ENCODE assay signal across 1 cellular context in the genomic region with DNA sequence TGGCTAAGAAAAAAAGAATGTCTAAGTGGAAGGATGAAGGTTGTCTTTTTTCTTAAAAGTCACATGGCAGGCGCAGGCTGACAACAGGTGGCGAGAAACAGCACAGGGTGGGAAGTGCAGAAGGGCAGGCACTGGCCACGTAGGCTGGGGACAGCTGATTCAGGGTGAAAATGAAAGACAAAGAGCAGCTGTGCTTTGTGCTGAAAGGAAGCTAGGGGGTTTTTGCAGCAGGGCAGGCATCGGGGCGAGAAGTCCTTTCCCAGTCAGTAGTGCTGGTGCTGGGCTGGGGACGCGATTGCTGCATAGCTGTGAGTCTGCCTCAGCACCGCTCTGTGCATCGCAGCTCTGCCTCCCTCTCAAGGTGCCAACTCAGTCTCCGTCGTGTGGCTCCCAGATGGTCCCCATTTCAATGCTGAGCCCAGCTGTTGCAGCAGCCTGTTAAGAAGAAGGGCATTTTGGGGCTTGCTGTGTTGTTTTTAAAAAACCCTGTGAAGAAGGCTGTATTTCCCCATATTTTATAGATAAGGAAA.
TF ChIP-seq lines count a peak whose summit lies in the region.

No MANE protein-coding gene starts in this region.

TF ChIP-seq in H1, 55 proteins besides CTCF, POLR2A, EP300 and RAD21 (continued from another document):
- TF ChIP-seq, protein P1, sequence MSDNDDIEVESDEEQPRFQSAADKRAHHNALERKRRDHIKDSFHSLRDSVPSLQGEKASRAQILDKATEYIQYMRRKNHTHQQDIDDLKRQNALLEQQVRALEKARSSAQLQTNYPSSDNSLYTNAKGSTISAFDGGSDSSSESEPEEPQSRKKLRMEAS (IDR thresholded peaks at IDR 0.05) = no peak
- TF ChIP-seq SP1 (IDR thresholded peaks at IDR 0.05; ENCODE audit: low read depth, low read length) (no peak), KDM1A (IDR thresholded peaks at IDR 0.05; ENCODE audit: borderline replicate concordance, low read length) (no peak), RXRA (IDR thresholded peaks at IDR 0.05; ENCODE audit: insufficient read depth, low read depth, low read length) (no peak), SIN3A (conservative IDR thresholded peaks at IDR 0.05 in 1 of 2, IDR thresholded peaks at IDR 0.05 in 1 of 2; ENCODE audit: low read depth in 1 of 2, low read length in 2 of 2) (no peak), GTF2F1 (IDR thresholded peaks at IDR 0.05; ENCODE audit: borderline replicate concordance, low read depth, low read length) (no peak), KDM4A (IDR thresholded peaks at IDR 0.05; ENCODE audit: low read depth, low read length, severe bottlenecking) (no peak), JUND (IDR thresholded peaks at IDR 0.05; ENCODE audit: low read length) (no peak), TEAD4 (IDR thresholded peaks at IDR 0.05; ENCODE audit: low read depth, low read length) (no peak), BRCA1 (IDR thresholded peaks at IDR 0.05; ENCODE audit: low read depth, low read length) (no peak), POU5F1 (IDR thresholded peaks at IDR 0.05; ENCODE audit: low read depth, low read length) (no peak)
- TF ChIP-seq, protein P2, sequence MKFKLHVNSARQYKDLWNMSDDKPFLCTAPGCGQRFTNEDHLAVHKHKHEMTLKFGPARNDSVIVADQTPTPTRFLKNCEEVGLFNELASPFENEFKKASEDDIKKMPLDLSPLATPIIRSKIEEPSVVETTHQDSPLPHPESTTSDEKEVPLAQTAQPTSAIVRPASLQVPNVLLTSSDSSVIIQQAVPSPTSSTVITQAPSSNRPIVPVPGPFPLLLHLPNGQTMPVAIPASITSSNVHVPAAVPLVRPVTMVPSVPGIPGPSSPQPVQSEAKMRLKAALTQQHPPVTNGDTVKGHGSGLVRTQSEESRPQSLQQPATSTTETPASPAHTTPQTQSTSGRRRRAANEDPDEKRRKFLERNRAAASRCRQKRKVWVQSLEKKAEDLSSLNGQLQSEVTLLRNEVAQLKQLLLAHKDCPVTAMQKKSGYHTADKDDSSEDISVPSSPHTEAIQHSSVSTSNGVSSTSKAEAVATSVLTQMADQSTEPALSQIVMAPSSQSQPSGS (IDR thresholded peaks at IDR 0.05; ENCODE audit: low read length) = no peak
- TF ChIP-seq, protein P3, sequence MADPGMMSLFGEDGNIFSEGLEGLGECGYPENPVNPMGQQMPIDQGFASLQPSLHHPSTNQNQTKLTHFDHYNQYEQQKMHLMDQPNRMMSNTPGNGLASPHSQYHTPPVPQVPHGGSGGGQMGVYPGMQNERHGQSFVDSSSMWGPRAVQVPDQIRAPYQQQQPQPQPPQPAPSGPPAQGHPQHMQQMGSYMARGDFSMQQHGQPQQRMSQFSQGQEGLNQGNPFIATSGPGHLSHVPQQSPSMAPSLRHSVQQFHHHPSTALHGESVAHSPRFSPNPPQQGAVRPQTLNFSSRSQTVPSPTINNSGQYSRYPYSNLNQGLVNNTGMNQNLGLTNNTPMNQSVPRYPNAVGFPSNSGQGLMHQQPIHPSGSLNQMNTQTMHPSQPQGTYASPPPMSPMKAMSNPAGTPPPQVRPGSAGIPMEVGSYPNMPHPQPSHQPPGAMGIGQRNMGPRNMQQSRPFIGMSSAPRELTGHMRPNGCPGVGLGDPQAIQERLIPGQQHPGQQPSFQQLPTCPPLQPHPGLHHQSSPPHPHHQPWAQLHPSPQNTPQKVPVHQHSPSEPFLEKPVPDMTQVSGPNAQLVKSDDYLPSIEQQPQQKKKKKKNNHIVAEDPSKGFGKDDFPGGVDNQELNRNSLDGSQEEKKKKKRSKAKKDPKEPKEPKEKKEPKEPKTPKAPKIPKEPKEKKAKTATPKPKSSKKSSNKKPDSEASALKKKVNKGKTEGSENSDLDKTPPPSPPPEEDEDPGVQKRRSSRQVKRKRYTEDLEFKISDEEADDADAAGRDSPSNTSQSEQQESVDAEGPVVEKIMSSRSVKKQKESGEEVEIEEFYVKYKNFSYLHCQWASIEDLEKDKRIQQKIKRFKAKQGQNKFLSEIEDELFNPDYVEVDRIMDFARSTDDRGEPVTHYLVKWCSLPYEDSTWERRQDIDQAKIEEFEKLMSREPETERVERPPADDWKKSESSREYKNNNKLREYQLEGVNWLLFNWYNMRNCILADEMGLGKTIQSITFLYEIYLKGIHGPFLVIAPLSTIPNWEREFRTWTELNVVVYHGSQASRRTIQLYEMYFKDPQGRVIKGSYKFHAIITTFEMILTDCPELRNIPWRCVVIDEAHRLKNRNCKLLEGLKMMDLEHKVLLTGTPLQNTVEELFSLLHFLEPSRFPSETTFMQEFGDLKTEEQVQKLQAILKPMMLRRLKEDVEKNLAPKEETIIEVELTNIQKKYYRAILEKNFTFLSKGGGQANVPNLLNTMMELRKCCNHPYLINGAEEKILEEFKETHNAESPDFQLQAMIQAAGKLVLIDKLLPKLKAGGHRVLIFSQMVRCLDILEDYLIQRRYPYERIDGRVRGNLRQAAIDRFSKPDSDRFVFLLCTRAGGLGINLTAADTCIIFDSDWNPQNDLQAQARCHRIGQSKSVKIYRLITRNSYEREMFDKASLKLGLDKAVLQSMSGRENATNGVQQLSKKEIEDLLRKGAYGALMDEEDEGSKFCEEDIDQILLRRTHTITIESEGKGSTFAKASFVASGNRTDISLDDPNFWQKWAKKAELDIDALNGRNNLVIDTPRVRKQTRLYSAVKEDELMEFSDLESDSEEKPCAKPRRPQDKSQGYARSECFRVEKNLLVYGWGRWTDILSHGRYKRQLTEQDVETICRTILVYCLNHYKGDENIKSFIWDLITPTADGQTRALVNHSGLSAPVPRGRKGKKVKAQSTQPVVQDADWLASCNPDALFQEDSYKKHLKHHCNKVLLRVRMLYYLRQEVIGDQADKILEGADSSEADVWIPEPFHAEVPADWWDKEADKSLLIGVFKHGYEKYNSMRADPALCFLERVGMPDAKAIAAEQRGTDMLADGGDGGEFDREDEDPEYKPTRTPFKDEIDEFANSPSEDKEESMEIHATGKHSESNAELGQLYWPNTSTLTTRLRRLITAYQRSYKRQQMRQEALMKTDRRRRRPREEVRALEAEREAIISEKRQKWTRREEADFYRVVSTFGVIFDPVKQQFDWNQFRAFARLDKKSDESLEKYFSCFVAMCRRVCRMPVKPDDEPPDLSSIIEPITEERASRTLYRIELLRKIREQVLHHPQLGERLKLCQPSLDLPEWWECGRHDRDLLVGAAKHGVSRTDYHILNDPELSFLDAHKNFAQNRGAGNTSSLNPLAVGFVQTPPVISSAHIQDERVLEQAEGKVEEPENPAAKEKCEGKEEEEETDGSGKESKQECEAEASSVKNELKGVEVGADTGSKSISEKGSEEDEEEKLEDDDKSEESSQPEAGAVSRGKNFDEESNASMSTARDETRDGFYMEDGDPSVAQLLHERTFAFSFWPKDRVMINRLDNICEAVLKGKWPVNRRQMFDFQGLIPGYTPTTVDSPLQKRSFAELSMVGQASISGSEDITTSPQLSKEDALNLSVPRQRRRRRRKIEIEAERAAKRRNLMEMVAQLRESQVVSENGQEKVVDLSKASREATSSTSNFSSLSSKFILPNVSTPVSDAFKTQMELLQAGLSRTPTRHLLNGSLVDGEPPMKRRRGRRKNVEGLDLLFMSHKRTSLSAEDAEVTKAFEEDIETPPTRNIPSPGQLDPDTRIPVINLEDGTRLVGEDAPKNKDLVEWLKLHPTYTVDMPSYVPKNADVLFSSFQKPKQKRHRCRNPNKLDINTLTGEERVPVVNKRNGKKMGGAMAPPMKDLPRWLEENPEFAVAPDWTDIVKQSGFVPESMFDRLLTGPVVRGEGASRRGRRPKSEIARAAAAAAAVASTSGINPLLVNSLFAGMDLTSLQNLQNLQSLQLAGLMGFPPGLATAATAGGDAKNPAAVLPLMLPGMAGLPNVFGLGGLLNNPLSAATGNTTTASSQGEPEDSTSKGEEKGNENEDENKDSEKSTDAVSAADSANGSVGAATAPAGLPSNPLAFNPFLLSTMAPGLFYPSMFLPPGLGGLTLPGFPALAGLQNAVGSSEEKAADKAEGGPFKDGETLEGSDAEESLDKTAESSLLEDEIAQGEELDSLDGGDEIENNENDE (IDR thresholded peaks at IDR 0.05; ENCODE audit: insufficient replicate concordance, low read length) = no peak
TF ChIP-seq in H1: peak in this region for 0.
